1 cellular context compared by ENCODE assay signal in the genomic region with DNA sequence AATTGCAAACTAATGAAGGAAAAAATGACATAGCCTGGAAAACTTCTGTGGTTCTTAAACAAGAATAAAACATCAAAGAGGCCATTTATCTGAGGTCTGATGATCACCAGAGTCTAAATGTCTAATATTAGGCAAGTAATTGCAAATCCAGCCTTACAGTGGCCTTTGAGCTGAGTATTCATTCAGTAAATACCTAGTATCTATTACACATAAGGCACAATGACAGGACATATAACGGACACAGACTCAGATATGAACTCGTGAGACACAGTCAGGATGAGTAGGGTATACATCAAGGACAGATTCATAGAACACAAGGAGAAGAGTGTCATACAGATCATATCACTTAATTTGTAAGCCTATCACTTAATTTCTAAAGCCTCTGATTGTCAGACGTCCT.
TF ChIP-seq lines count a peak whose summit lies in the region.

No MANE protein-coding gene starts in this region.

TF ChIP-seq in HepG2, 621 proteins besides CTCF, POLR2A, EP300 and RAD21:
- no peak for TF ChIP-seq ZNF547 (CRISPR knock-in tag; IDR thresholded peaks at IDR 0.05)
- TF ChIP-seq MIXL1 (CRISPR knock-in tag; IDR thresholded peaks at IDR 0.05) = no peak
- TF ChIP-seq CHCHD3 (CRISPR knock-in tag; IDR thresholded peaks at IDR 0.05) = no peak
- no peak for TF ChIP-seq MAX (IDR thresholded peaks at IDR 0.05)
- no peak for TF ChIP-seq THAP8 (CRISPR knock-in tag; IDR thresholded peaks at IDR 0.05; ENCODE audit: borderline replicate concordance)
- no peak for TF ChIP-seq KLF9 (CRISPR knock-in tag; IDR thresholded peaks at IDR 0.05; ENCODE audit: low read depth)
- no peak for TF ChIP-seq FLYWCH1 (CRISPR knock-in tag; IDR thresholded peaks at IDR 0.05)
- TF ChIP-seq MED8 (CRISPR knock-in tag; IDR thresholded peaks at IDR 0.05; ENCODE audit: insufficient replicate concordance) = no peak
- TF ChIP-seq RBAK (CRISPR knock-in tag; IDR thresholded peaks at IDR 0.05) = no peak
- TF ChIP-seq GABPB1 (CRISPR knock-in tag; IDR thresholded peaks at IDR 0.05) = no peak
- TF ChIP-seq, protein P1, sequence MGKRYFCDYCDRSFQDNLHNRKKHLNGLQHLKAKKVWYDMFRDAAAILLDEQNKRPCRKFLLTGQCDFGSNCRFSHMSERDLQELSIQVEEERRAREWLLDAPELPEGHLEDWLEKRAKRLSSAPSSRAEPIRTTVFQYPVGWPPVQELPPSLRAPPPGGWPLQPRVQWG (CRISPR knock-in tag; IDR thresholded peaks at IDR 0.05; ENCODE audit: borderline replicate concordance, low read depth) = no peak
- no peak for TF ChIP-seq HMG20B (CRISPR knock-in tag; conservative IDR thresholded peaks at IDR 0.05)
- TF ChIP-seq, protein P2, sequence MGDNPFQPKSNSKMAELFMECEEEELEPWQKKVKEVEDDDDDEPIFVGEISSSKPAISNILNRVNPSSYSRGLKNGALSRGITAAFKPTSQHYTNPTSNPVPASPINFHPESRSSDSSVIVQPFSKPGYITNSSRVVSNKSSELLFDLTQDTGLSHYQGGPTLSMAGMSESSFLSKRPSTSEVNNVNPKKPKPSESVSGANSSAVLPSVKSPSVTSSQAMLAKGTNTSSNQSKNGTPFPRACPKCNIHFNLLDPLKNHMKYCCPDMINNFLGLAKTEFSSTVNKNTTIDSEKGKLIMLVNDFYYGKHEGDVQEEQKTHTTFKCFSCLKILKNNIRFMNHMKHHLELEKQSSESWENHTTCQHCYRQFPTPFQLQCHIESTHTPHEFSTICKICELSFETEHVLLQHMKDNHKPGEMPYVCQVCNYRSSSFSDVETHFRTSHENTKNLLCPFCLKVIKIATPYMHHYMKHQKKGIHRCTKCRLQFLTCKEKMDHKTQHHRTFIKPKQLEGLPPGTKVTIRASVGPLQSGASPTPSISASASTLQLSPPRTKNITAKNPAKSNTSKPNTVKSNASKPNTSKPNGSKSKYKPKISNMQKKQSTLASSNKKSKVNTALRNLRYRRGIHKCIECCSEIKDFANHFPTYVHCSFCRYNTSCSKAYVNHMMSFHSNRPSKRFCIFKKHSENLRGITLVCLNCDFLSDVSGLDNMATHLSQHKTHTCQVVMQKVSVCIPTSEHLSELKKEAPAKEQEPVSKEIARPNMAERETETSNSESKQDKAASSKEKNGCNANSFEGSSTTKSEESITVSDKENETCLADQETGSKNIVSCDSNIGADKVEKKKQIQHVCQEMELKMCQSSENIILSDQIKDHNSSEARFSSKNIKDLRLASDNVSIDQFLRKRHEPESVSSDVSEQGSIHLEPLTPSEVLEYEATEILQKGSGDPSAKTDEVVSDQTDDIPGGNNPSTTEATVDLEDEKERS (CRISPR knock-in tag; IDR thresholded peaks at IDR 0.05) = no peak
- no peak for TF ChIP-seq NR1H2 (CRISPR knock-in tag; IDR thresholded peaks at IDR 0.05; ENCODE audit: borderline replicate concordance, low read depth)
- no peak for TF ChIP-seq ZNF761 (CRISPR knock-in tag; conservative IDR thresholded peaks at IDR 0.05)
TF ChIP-seq in HepG2: peak in this region for 0.
